ENCODE assay signal across 8 cellular contexts in the genomic region with DNA sequence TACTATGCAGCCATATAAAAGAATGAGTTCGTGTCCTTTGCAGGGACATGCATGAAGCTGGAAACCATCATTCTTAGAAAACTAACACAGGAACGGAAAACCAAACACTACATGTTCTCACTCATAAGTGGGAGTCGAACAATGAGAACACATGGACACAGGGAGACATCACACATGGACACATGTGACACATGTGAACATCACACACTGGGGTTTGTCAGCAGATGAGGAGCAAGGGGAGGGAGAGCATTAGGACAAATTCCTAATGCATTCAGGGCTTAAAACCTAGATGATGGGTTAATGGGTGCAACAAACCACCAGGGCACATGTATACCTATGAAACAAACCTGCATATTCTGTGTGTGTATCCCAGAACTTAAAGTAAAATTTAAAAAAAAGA.
"Had no signal": no experiment of that assay in that cellular context is flagged by ENCODE, and none has a peak within 500 bp of the region (broad histone marks: within the 10 kb centered on the region; RNA-seq: fewer than 3 reads in every experiment).

No MANE protein-coding gene starts in this region.

- FAIRE-seq: G401.6, GM12878, GM12891, GM12892, GM18507, GM19239 had no signal

- DNase-seq: GDM1, GF-D8 had no signal

- ATAC-seq: GM12878 had no signal

- H3K4me3 ChIP-seq: GM12878 had no signal
